ENCODE assay signal across 5 cellular contexts in genomic region chr19:46375476-46376067, GRCh38. TPM values are rescaled to one million over a fixed set of nuclear protein-coding genes. Genes with fewer than 3 reads are reported as not detected.
"Had no signal": no experiment of that assay in that cellular context is flagged by ENCODE, and none has a peak within 500 bp of the region (broad histone marks: within the 10 kb centered on the region; RNA-seq: fewer than 3 reads in every experiment).

No MANE protein-coding gene starts in this region.

RNA-seq across cellular contexts. Expression of gene CCDC8, which starts 37.8 kb away (rescaled TPM):
- total RNA-seq: activated CD8-positive, alpha-beta T cell treated with anti-CD3 and anti-CD28 coated beads, Interleukin-2, amount 10 ng/mL, durations not matched to agents 7 days and 5 days; activated naive CD4-positive, alpha-beta T cell treated with anti-CD3 and anti-CD28 coated beads, Interleukin-2, amount 50 U/mL, for 72 hours; activated T-helper 1 cell treated with anti-CD3 and anti-CD28 coated beads, Interleukin-12 subunit alpha, Interleukin-12 subunit beta, Interleukin-2, Interleukin-4 antibody, amounts not matched to agents 30 ng/mL and 10 ng/mL and 1 ng/mL, durations not matched to agents 14 hours and 24 hours and 36 hours; T-helper 1 cell treated with Interleukin-12 subunit alpha and Interleukin-12 subunit beta and Interleukin-4 antibody, amounts not matched to agents 30 ng/mL and 1 ng/mL, for 36 hours had no signal

RNA-seq across cellular contexts. Expression of gene PNMA8C, which starts 53.2 kb away (rescaled TPM):
- total RNA-seq: activated naive CD4-positive, alpha-beta T cell treated with anti-CD3 and anti-CD28 coated beads, Interleukin-2, amount 50 U/mL, for 72 hours; activated T-helper 1 cell treated with anti-CD3 and anti-CD28 coated beads, Interleukin-12 subunit alpha, Interleukin-12 subunit beta, Interleukin-2, Interleukin-4 antibody, amounts not matched to agents 30 ng/mL and 10 ng/mL and 1 ng/mL, durations not matched to agents 14 hours and 24 hours and 36 hours; SJSA1; T-helper 1 cell treated with Interleukin-12 subunit alpha and Interleukin-12 subunit beta and Interleukin-4 antibody, amounts not matched to agents 30 ng/mL and 1 ng/mL, for 36 hours had no signal
